ENCODE assay signal across 15 cellular contexts in the genomic region with DNA sequence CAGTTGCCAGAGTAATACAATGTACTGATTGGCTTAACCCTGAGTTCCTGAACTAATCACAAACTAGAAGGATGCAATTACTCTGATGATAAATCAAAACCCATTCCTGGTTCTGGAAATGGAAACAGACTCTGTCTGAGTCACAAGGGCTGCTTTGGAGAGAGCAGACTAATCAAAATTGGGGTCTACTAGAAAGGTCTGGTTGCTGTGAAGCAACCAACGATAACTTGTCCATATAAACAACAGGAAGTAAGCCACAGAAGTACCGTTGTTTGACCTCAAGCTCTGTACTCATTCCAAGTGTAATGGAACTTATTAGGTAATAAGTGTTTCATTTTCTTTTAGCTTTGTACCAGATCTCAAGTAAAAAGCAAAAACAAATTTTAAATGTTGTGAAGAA. TPM values are rescaled to one million over a fixed set of nuclear protein-coding genes. Genes with fewer than 3 reads are reported as not detected.
DNase-seq lines count a peak whose midpoint lies in the region; TF ChIP-seq lines count a peak whose summit lies in the region.
"Had no signal": no experiment of that assay in that cellular context is flagged by ENCODE, and none has a peak within 500 bp of the region (broad histone marks: within the 10 kb centered on the region; RNA-seq: fewer than 3 reads in every experiment).

No MANE protein-coding gene starts in this region.

- H3K4me3 Mint-ChIP-seq in HFFc6: no peak overlapping the region
- H3K4me3 Mint-ChIP-seq: CD8-positive, alpha-beta T cell; immature natural killer cell; natural killer cell had no signal

- H3K14ac ChIP-seq in trophoblast cell (ENCODE audit: low read length): no peak overlapping the region

- no peak overlapping the region for H2BK120ac ChIP-seq in trophoblast cell (ENCODE audit: insufficient read depth, low read length, poor library complexity)

- intact Hi-C loops in tibial artery (cut with DNase I; ENCODE audit: low total_unique reads) (no loop called here), lower leg skin (cut with DNase I; ENCODE audit: low total_unique reads) (no loop called here)

- no peak overlapping the region for H4K12ac ChIP-seq in trophoblast cell (ENCODE audit: low read depth, low read length)

- H3K27ac ChIP-seq in SU-DHL-6 (ENCODE audit: low read depth, low read length): peak overlapping the region; percentile 97
- H3K27ac ChIP-seq in tibial artery: no peak overlapping the region
- no peak overlapping the region for H3K27ac ChIP-seq in trophoblast cell (ENCODE audit: low read depth, low read length)
- H3K27ac ChIP-seq: brain microvascular endothelial cell, epithelial cell of prostate, vagina had no signal

- H3K4me2 ChIP-seq in SU-DHL-6 (ENCODE audit: low read depth, low read length, poor library complexity, severe bottlenecking): no peak overlapping the region
- H3K4me2 ChIP-seq in trophoblast cell (ENCODE audit: low read length): no peak overlapping the region

- peaks cover 2% of the 10 kb centered on the region; the same call in 1 of the 2 replicates for H3K27me3 Mint-ChIP-seq in HFFc6 (ENCODE audit: insufficient read depth)

- H4K8ac ChIP-seq in trophoblast cell (ENCODE audit: low read depth, low read length): no peak overlapping the region

- TF ChIP-seq POLR2A in lower leg skin (IDR thresholded peaks at IDR 0.05): no peak

- H3K9me2 ChIP-seq in SU-DHL-6 (replicated peaks; ENCODE audit: insufficient read depth, low read length): no peaks in the 10 kb centered on the region

- H3K4me3 ChIP-seq in SU-DHL-6 (ENCODE audit: insufficient read depth, low read length, poor library complexity, severe bottlenecking) (no peak overlapping the region), fibroblast of mammary gland (ENCODE audit: control insufficient read depth, low read depth, low read length) (no peak overlapping the region), tibial artery (no peak overlapping the region), trophoblast cell (ENCODE audit: low read depth, low read length) (no peak overlapping the region), lower leg skin (ENCODE audit: low read depth, poor library complexity, severe bottlenecking) (no peak overlapping the region)
- H3K4me3 ChIP-seq: vagina had no signal

- no peak overlapping the region for H2BK12ac ChIP-seq in trophoblast cell (ENCODE audit: low read length)

- peaks cover 86% of the 10 kb centered on the region for H3F3A ChIP-seq in SU-DHL-6 (ENCODE audit: insufficient read depth)

- no peaks in the 10 kb centered on the region for H3K27me3 ChIP-seq in SU-DHL-6 (ENCODE audit: low read length)
- H3K27me3 ChIP-seq in tibial artery: no peaks in the 10 kb centered on the region
- H3K27me3 ChIP-seq in trophoblast cell (ENCODE audit: insufficient read depth, low read length): no peaks in the 10 kb centered on the region
- H3K27me3 ChIP-seq: brain microvascular endothelial cell, vagina had no signal

- H3K36me3 ChIP-seq in SU-DHL-6 (ENCODE audit: low read length) (peaks cover 65% of the 10 kb centered on the region), tibial artery (no peaks in the 10 kb centered on the region), trophoblast cell (ENCODE audit: control insufficient read depth in 1 of 2, insufficient read depth in 2 of 2, low read length in 2 of 2) (no peaks in the 10 kb centered on the region)
- H3K36me3 ChIP-seq: brain microvascular endothelial cell, vagina had no signal

- H3K4me1 ChIP-seq in tibial artery: peaks cover 0 to 28% (median 16%) of the 10 kb centered on the region in 4 donors
- no peaks in the 10 kb centered on the region for H3K4me1 ChIP-seq in trophoblast cell (ENCODE audit: control insufficient read depth in 1 of 2, insufficient read depth in 2 of 2, low read length in 2 of 2)

- no peaks in the 10 kb centered on the region for H4K20me1 ChIP-seq in SU-DHL-6 (ENCODE audit: low read depth, low read length)

- H3K27ac Mint-ChIP-seq in HFFc6: 0 out of 2 replicates have a peak overlapping the region, but pooled peaks have one; percentile 24
- H3K27ac Mint-ChIP-seq: CD8-positive, alpha-beta T cell; immature natural killer cell; natural killer cell had no signal

- no peaks in the 10 kb centered on the region for H3K9me3 Mint-ChIP-seq in HFFc6
- H3K9me3 Mint-ChIP-seq: CD8-positive, alpha-beta T cell; immature natural killer cell; natural killer cell had no signal

- no peak overlapping the region for H2AFZ ChIP-seq in SU-DHL-6 (ENCODE audit: low read depth, low read length, severe bottlenecking)
- no peak overlapping the region for H2AFZ ChIP-seq in trophoblast cell (ENCODE audit: insufficient read depth, low read length, poor library complexity)

- no peak overlapping the region for H2BK5ac ChIP-seq in trophoblast cell (ENCODE audit: low read depth, low read length, poor library complexity)

- H3K79me1 ChIP-seq in trophoblast cell (ENCODE audit: low read length): no peaks in the 10 kb centered on the region

- H3K79me2 ChIP-seq in SU-DHL-6 (ENCODE audit: insufficient read depth, low read length) (peaks cover 8% of the 10 kb centered on the region; the same call in 1 of the 2 replicates), trophoblast cell (ENCODE audit: control insufficient read depth, insufficient read depth, low read length, poor library complexity) (no peaks in the 10 kb centered on the region)

- H3K9me3 ChIP-seq in SU-DHL-6 (ENCODE audit: insufficient read depth, low read length): no peaks in the 10 kb centered on the region
- no peaks in the 10 kb centered on the region for H3K9me3 ChIP-seq in tibial artery
- H3K9me3 ChIP-seq in trophoblast cell (ENCODE audit: insufficient read depth, low read depth, low read length): no peaks in the 10 kb centered on the region
- H3K9me3 ChIP-seq: vagina had no signal

- no peak overlapping the region for H3K18ac ChIP-seq in trophoblast cell (ENCODE audit: low read length)

- WGBS in trophoblast cell (ENCODE audit: extremely low coverage, insufficient coverage, insufficient read length): no CpG with 5 or more reads among the region's 2 CpGs
- 33 to 36% methylated on average over 2 of the region's 2 CpGs for WGBS in lower leg skin, 2 donors

- TF ChIP-seq CTCF in HFFc6 (IDR thresholded peaks at IDR 0.05): no peak
- no peak for TF ChIP-seq CTCF in SU-DHL-6 (IDR thresholded peaks at IDR 0.05; ENCODE audit: insufficient read depth, low read length, poor library complexity, severe bottlenecking)
- TF ChIP-seq CTCF in fibroblast of mammary gland (conservative IDR thresholded peaks at IDR 0.05; ENCODE audit: control insufficient read depth, insufficient read depth, low read depth, low read length): no peak
- no peak for TF ChIP-seq CTCF in tibial artery (IDR thresholded peaks at IDR 0.05)
- TF ChIP-seq CTCF in lower leg skin (IDR thresholded peaks at IDR 0.05): no peak

- H3K9ac ChIP-seq in SU-DHL-6 (ENCODE audit: low read length) (no peak overlapping the region), trophoblast cell (ENCODE audit: low read length) (no peak overlapping the region)

- peaks cover 47% of the 10 kb centered on the region for H3K4me1 Mint-ChIP-seq in HFFc6 (ENCODE audit: low read depth)
- H3K4me1 Mint-ChIP-seq: natural killer cell had no signal

- peaks cover 8% of the 10 kb centered on the region for H3K36me3 Mint-ChIP-seq in HFFc6 (ENCODE audit: low read depth)
- H3K36me3 Mint-ChIP-seq: CD8-positive, alpha-beta T cell; natural killer cell had no signal

- no peak overlapping the region for H2AK5ac ChIP-seq in trophoblast cell (ENCODE audit: low read length)

- no peak overlapping the region for H3K4ac ChIP-seq in trophoblast cell (ENCODE audit: low read depth, low read length)

- H3K23ac ChIP-seq in trophoblast cell (ENCODE audit: low read length): no peak overlapping the region

- DNase-seq in AML-193 (lab: John Stamatoyannopoulos, UW): peak; percentile 73 to 74
- DNase-seq in HFFc6: no peak
- peak; percentile 55 for DNase-seq in fibroblast of mammary gland (ENCODE audit: low read depth)
- DNase-seq in NCI-H2107 treated with DMSO at 0.1 percent for 48 hours (lab: John Stamatoyannopoulos, UW; ENCODE audit: unreplicated experiment): no peak
- DNase-seq in tibial artery: no peak
- DNase-seq in trophoblast cell: no peak
- DNase-seq in lower leg skin (ENCODE audit: low spot score in 2 of 2): no peak
- DNase-seq: brain microvascular endothelial cell; CD8-positive, alpha-beta T cell; immature natural killer cell; natural killer cell; small intestine had no signal

- no peak overlapping the region for H4K91ac ChIP-seq in trophoblast cell (ENCODE audit: low read depth, low read length)

RNA-seq across cellular contexts. Expression of gene RASGRP3, which starts 49.7 kb away (rescaled TPM):
- 1 to 10 TPM; 1.7 to 4.6 (median 3.0) TPM for total RNA-seq in HFFc6 (2021; fragmentation: NEBNext Ultra II Directional; extraction: Animal tissue kit (Norgen Biotek cat#: 25700))
- polyA plus RNA-seq in trophoblast cell (2013): 0.03 and 0.04 TPM in 2 replicates
- 10 to 100 TPM in 1 of 4 donors, 1 to 10 TPM in 3; 2.4 to 15.8 (median 4.3) TPM for total RNA-seq in lower leg skin

Comparison
In these comparisons a context has a peak if more than half of its experiments do, and no peak if none do; other contexts are left out.
1. DNase-seq: peak in AML-193 (2 of 2) and fibroblast of mammary gland (single experiment); none in HFFc6 (single experiment), NCI-H2107 treated with DMSO at 0.1 percent for 48 hours (single experiment), tibial artery (0 of 2), trophoblast cell (0 of 2) and lower leg skin (0 of 2).